Comparison of ENCODE assay signal across 1 cellular context in genomic region chr19:17303167-17303939, GRCh38.
TF ChIP-seq lines count a peak whose summit lies in the region.

A gene with protein sequence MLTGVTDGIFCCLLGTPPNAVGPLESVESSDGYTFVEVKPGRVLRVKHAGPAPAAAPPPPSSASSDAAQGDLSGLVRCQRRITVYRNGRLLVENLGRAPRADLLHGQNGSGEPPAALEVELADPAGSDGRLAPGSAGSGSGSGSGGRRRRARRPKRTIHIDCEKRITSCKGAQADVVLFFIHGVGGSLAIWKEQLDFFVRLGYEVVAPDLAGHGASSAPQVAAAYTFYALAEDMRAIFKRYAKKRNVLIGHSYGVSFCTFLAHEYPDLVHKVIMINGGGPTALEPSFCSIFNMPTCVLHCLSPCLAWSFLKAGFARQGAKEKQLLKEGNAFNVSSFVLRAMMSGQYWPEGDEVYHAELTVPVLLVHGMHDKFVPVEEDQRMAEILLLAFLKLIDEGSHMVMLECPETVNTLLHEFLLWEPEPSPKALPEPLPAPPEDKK (minus strand): TSS chr19:17303425. CDS start chr19:17301616, 1,809 bp downstream.

TF ChIP-seq in GM12878, 131 proteins besides CTCF, POLR2A, EP300 and RAD21 (continued from another document and continues in another):
- TF ChIP-seq, protein P1, sequence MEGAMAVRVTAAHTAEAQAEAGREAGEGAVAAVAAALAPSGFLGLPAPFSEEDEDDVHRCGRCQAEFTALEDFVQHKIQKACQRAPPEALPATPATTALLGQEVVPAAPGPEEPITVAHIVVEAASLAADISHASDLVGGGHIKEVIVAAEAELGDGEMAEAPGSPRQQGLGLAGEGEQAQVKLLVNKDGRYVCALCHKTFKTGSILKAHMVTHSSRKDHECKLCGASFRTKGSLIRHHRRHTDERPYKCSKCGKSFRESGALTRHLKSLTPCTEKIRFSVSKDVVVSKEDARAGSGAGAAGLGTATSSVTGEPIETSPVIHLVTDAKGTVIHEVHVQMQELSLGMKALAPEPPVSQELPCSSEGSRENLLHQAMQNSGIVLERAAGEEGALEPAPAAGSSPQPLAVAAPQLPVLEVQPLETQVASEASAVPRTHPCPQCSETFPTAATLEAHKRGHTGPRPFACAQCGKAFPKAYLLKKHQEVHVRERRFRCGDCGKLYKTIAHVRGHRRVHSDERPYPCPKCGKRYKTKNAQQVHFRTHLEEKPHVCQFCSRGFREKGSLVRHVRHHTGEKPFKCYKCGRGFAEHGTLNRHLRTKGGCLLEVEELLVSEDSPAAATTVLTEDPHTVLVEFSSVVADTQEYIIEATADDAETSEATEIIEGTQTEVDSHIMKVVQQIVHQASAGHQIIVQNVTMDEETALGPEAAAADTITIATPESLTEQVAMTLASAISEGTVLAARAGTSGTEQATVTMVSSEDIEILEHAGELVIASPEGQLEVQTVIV (IDR thresholded peaks at IDR 0.05; ENCODE audit: borderline replicate concordance, partially characterized antibody), result no peak
- TF ChIP-seq EZH2 (IDR thresholded peaks at IDR 0.05; ENCODE audit: borderline replicate concordance, control insufficient read depth, low read depth, low read length) (no peak), TCF7 (IDR thresholded peaks at IDR 0.05; ENCODE audit: borderline replicate concordance) (no peak), YBX1 (IDR thresholded peaks at IDR 0.05) (no peak), CHD4 (IDR thresholded peaks at IDR 0.05) (no peak), NFYA (IDR thresholded peaks at IDR 0.05; ENCODE audit: borderline replicate concordance, low read depth, low read length) (peak; percentile 23; the same call in 1 of the 2 replicates), MTA3 (IDR thresholded peaks at IDR 0.05; ENCODE audit: borderline replicate concordance, low read length) (no peak), ZSCAN29 (IDR thresholded peaks at IDR 0.05) (peak; percentile 99), TARDBP (IDR thresholded peaks at IDR 0.05; ENCODE audit: borderline replicate concordance) (no peak), NKRF (conservative IDR thresholded peaks at IDR 0.05) (peak; percentile 70), ZBED1 (IDR thresholded peaks at IDR 0.05; ENCODE audit: borderline replicate concordance) (no peak), SMARCA5 (IDR thresholded peaks at IDR 0.05) (peak; percentile 71), IKZF2 (IDR thresholded peaks at IDR 0.05) (no peak), ZNF24 (IDR thresholded peaks at IDR 0.05) (no peak), BRCA1 (IDR thresholded peaks at IDR 0.05; ENCODE audit: low read depth, low read length) (no peak), SPI1 (IDR thresholded peaks at IDR 0.05; ENCODE audit: borderline replicate concordance, insufficient read depth, low read depth, low read length) (peak; percentile 39; the same call in 1 of the 2 replicates), NRF1 (conservative IDR thresholded peaks at IDR 0.05; ENCODE audit: low read depth, low read length) (no peak), POLR2AphosphoS2 (IDR thresholded peaks at IDR 0.05; ENCODE audit: low read depth, low read length) (0 out of 2 replicates have a peak, but pooled peaks have one; percentile 29), SUZ12 (IDR thresholded peaks at IDR 0.05; ENCODE audit: unreplicated experiment) (no peak), ZNF622 (IDR thresholded peaks at IDR 0.05) (no peak), IRF4 (IDR thresholded peaks at IDR 0.05; ENCODE audit: low read depth, low read length) (0 out of 2 replicates have a peak, but pooled peaks have one; percentile 19), RCOR1 (conservative IDR thresholded peaks at IDR 0.05; ENCODE audit: low read depth, low read length) (no peak), SREBF2 (IDR thresholded peaks at IDR 0.05; ENCODE audit: low read length) (no peak), ELK1 (IDR thresholded peaks at IDR 0.05; ENCODE audit: low read depth, low read length) (no peak), MEF2B (IDR thresholded peaks at IDR 0.05; ENCODE audit: partially characterized antibody, poor library complexity, severe bottlenecking) (no peak), IRF3 (IDR thresholded peaks at IDR 0.05) (peak; percentile 84), BCL11A (IDR thresholded peaks at IDR 0.05; ENCODE audit: low read depth, low read length) (no peak), DPF2 (IDR thresholded peaks at IDR 0.05) (peak; percentile 98), RFX5 (IDR thresholded peaks at IDR 0.05; ENCODE audit: low read depth, low read length) (no peak), E2F8 (IDR thresholded peaks at IDR 0.05; ENCODE audit: low read depth, partially characterized antibody) (no peak), BHLHE40 (IDR thresholded peaks at IDR 0.05; ENCODE audit: borderline replicate concordance in 1 of 2, low read depth in 2 of 2, low read length in 1 of 2) (peak; percentile 37 to 88; a peak in 3 of 4 replicates)
- TF ChIP-seq, protein P2, sequence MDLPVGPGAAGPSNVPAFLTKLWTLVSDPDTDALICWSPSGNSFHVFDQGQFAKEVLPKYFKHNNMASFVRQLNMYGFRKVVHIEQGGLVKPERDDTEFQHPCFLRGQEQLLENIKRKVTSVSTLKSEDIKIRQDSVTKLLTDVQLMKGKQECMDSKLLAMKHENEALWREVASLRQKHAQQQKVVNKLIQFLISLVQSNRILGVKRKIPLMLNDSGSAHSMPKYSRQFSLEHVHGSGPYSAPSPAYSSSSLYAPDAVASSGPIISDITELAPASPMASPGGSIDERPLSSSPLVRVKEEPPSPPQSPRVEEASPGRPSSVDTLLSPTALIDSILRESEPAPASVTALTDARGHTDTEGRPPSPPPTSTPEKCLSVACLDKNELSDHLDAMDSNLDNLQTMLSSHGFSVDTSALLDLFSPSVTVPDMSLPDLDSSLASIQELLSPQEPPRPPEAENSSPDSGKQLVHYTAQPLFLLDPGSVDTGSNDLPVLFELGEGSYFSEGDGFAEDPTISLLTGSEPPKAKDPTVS (IDR thresholded peaks at IDR 0.05; ENCODE audit: low read depth, low read length), result 0 out of 2 replicates have a peak, but pooled peaks have one; percentile 3
- TF ChIP-seq, protein P3, sequence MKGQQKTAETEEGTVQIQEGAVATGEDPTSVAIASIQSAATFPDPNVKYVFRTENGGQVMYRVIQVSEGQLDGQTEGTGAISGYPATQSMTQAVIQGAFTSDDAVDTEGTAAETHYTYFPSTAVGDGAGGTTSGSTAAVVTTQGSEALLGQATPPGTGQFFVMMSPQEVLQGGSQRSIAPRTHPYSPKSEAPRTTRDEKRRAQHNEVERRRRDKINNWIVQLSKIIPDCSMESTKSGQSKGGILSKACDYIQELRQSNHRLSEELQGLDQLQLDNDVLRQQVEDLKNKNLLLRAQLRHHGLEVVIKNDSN (IDR thresholded peaks at IDR 0.05; ENCODE audit: borderline replicate concordance, extremely low read length, insufficient read depth, low read depth, low read length), result peak; percentile 74
- TF ChIP-seq, protein P4, sequence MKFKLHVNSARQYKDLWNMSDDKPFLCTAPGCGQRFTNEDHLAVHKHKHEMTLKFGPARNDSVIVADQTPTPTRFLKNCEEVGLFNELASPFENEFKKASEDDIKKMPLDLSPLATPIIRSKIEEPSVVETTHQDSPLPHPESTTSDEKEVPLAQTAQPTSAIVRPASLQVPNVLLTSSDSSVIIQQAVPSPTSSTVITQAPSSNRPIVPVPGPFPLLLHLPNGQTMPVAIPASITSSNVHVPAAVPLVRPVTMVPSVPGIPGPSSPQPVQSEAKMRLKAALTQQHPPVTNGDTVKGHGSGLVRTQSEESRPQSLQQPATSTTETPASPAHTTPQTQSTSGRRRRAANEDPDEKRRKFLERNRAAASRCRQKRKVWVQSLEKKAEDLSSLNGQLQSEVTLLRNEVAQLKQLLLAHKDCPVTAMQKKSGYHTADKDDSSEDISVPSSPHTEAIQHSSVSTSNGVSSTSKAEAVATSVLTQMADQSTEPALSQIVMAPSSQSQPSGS (IDR thresholded peaks at IDR 0.05; ENCODE audit: low read length), result no peak
- TF ChIP-seq, protein P5, sequence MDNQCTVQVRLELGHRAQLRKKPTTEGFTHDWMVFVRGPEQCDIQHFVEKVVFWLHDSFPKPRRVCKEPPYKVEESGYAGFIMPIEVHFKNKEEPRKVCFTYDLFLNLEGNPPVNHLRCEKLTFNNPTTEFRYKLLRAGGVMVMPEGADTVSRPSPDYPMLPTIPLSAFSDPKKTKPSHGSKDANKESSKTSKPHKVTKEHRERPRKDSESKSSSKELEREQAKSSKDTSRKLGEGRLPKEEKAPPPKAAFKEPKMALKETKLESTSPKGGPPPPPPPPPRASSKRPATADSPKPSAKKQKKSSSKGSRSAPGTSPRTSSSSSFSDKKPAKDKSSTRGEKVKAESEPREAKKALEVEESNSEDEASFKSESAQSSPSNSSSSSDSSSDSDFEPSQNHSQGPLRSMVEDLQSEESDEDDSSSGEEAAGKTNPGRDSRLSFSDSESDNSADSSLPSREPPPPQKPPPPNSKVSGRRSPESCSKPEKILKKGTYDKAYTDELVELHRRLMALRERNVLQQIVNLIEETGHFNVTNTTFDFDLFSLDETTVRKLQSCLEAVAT (IDR thresholded peaks at IDR 0.05), result no peak
- TF ChIP-seq, protein P6, sequence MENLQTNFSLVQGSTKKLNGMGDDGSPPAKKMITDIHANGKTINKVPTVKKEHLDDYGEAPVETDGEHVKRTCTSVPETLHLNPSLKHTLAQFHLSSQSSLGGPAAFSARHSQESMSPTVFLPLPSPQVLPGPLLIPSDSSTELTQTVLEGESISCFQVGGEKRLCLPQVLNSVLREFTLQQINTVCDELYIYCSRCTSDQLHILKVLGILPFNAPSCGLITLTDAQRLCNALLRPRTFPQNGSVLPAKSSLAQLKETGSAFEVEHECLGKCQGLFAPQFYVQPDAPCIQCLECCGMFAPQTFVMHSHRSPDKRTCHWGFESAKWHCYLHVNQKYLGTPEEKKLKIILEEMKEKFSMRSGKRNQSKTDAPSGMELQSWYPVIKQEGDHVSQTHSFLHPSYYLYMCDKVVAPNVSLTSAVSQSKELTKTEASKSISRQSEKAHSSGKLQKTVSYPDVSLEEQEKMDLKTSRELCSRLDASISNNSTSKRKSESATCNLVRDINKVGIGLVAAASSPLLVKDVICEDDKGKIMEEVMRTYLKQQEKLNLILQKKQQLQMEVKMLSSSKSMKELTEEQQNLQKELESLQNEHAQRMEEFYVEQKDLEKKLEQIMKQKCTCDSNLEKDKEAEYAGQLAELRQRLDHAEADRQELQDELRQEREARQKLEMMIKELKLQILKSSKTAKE (IDR thresholded peaks at IDR 0.05; ENCODE audit: low read depth, poor library complexity, severe bottlenecking), result no peak
